16 cellular contexts compared by ENCODE assay signal in the genomic region with DNA sequence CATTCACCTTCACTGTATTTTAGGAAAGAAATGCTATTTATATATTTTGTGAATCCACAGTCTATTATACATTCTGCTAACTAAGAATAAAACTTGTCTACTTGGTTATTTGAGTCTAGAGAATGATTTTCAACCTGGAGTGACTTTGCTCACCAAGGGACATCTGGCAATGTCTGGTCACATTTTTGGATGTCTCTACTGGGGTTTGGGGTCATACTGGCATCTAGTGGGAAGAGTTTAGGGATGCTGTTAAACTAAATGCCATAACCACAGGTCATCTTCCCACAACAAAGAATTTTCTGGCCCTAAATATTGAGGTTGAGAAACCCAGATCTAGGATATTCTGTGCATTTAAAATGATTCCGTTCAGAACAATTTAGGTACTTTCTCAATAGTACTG. TPM values are rescaled to one million over a fixed set of nuclear protein-coding genes. Genes with fewer than 3 reads are reported as not detected.
A peak's percentile ranks its signal among the peaks of the same experiment; 100 is the strongest.
DNase-seq lines count a peak whose midpoint lies in the region; ATAC-seq and TF ChIP-seq lines count a peak whose summit lies in the region.
"Had no signal": no experiment of that assay in that cellular context is flagged by ENCODE, and none has a peak within 500 bp of the region (broad histone marks: within the 10 kb centered on the region; RNA-seq: fewer than 3 reads in every experiment).

No MANE protein-coding gene starts in this region.

- CTCF ChIA-PET in OCI-LY7 (lab: Charles Lee; ENCODE audit: unreplicated experiment): no interaction called here

- H3K4me3 Mint-ChIP-seq in GM23338: no peak overlapping the region
- H3K4me3 Mint-ChIP-seq: activated CD8-positive, alpha-beta T cell treated with anti-CD3 and anti-CD28 coated beads for 36 hours; stimulated activated effector memory CD8-positive, alpha-beta T cell treated with anti-CD3 and anti-CD28 coated beads, Interleukin-12 subunit alpha, Interleukin-12 subunit beta, amount 100 ng/mL, for 72 hours had no signal

- POLR2A ChIA-PET in OCI-LY7 (lab: Charles Lee): interaction anchor here (0.5 to 1.4 kb wide), 5 partner anchors 27 to 479 kb away, joined by 3 to 5 read pairs (median 3); no protein-coding TSS in a partner anchor

- no peak overlapping the region for H3K27ac Mint-ChIP-seq in GM23338
- H3K27ac Mint-ChIP-seq: activated CD8-positive, alpha-beta T cell treated with anti-CD3 and anti-CD28 coated beads for 36 hours; stimulated activated effector memory CD8-positive, alpha-beta T cell treated with anti-CD3 and anti-CD28 coated beads, Interleukin-12 subunit alpha, Interleukin-12 subunit beta, amount 100 ng/mL, for 72 hours had no signal

- TF ChIP-seq CTCF in AG10803 (conservative IDR thresholded peaks at IDR 0.05; ENCODE audit: low read length) (peak; percentile 42), GM23338 (conservative IDR thresholded peaks at IDR 0.05; ENCODE audit: low read depth in 2 of 2) (peak; percentile 27 to 46; a peak in 2 of 4 replicates), OCI-LY7 (conservative IDR thresholded peaks at IDR 0.05; ENCODE audit: low read length) (peak; percentile 45)

- H3K36me3 ChIP-seq in GM23338 (ENCODE audit: insufficient read depth): no peaks in the 10 kb centered on the region
- no peaks in the 10 kb centered on the region for H3K36me3 ChIP-seq in OCI-LY7 (ENCODE audit: insufficient read depth, low read length)
- H3K36me3 ChIP-seq: colonic mucosa, upper lobe of left lung had no signal

- H4K20me1 ChIP-seq in GM23338 (replicated peaks; ENCODE audit: insufficient read depth) (no peaks in the 10 kb centered on the region), OCI-LY7 (ENCODE audit: insufficient read depth, low read length) (no peaks in the 10 kb centered on the region)

- no peaks in the 10 kb centered on the region for H3K36me3 Mint-ChIP-seq in GM23338 (ENCODE audit: low read depth)
- H3K36me3 Mint-ChIP-seq: stimulated activated effector memory CD8-positive, alpha-beta T cell treated with anti-CD3 and anti-CD28 coated beads, Interleukin-12 subunit alpha, Interleukin-12 subunit beta, amount 100 ng/mL, for 72 hours had no signal

- no peak for ATAC-seq in GM23338
- ATAC-seq: activated CD8-positive, alpha-beta T cell treated with anti-CD3 and anti-CD28 coated beads for 36 hours; stimulated activated effector memory CD8-positive, alpha-beta T cell treated with anti-CD3 and anti-CD28 coated beads, Interleukin-12 subunit alpha, Interleukin-12 subunit beta, amount 100 ng/mL, for 72 hours had no signal

- no TSS peak for BruUV-seq in OCI-LY7 (replicated peaks; lab: Mats Ljungman, UMichigan)

- H3K9me3 Mint-ChIP-seq in GM23338: no peaks in the 10 kb centered on the region
- H3K9me3 Mint-ChIP-seq: activated CD8-positive, alpha-beta T cell treated with anti-CD3 and anti-CD28 coated beads for 36 hours; stimulated activated effector memory CD8-positive, alpha-beta T cell treated with anti-CD3 and anti-CD28 coated beads, Interleukin-12 subunit alpha, Interleukin-12 subunit beta, amount 100 ng/mL, for 72 hours had no signal

- DNase-seq in AG10803 (ENCODE audit: low read depth) (peak; percentile 49), GM23338 (ENCODE audit: low spot score) (no peak), OCI-LY7 (ENCODE audit: low spot score) (no peak), fibroblast of gingiva (ENCODE audit: low read depth) (peak; percentile 15), D341Med (ENCODE audit: low spot score) (no peak), DMS114 treated with DMSO at 0.1 percent for 48 hours (lab: John Stamatoyannopoulos, UW; ENCODE audit: unreplicated experiment) (no peak), GM19238 (ENCODE audit: insufficient read length, low spot score) (no peak), nucleus accumbens (lab: John Stamatoyannopoulos, UW) (no peak)
- DNase-seq: activated CD8-positive, alpha-beta T cell treated with anti-CD3 and anti-CD28 coated beads for 36 hours; anterior cingulate cortex; colonic mucosa; occipital lobe; upper lobe of left lung had no signal

- H3K4me2 ChIP-seq in GM23338 (no peak overlapping the region), OCI-LY7 (ENCODE audit: low read length) (no peak overlapping the region)

- H3K4me3 ChIP-seq in AG10803 (ENCODE audit: low read length): no peak overlapping the region
- no peak overlapping the region for H3K4me3 ChIP-seq in GM23338
- no peak overlapping the region for H3K4me3 ChIP-seq in OCI-LY7 (ENCODE audit: low read depth, low read length, poor library complexity, severe bottlenecking)
- H3K4me3 ChIP-seq: colonic mucosa, skin epidermis, upper lobe of left lung had no signal

- no peaks in the 10 kb centered on the region for H3K79me2 ChIP-seq in GM23338 (replicated peaks; ENCODE audit: insufficient read depth)
- no peaks in the 10 kb centered on the region for H3K79me2 ChIP-seq in OCI-LY7 (ENCODE audit: insufficient read depth, low read depth, low read length)

- intact Hi-C loops in OCI-LY7 (cut with micrococcal nuclease; ENCODE audit: unreplicated experiment): no loop called here

- H2AFZ ChIP-seq in GM23338 (peak overlapping the region; percentile 21; the same call in 1 of the 2 replicates), OCI-LY7 (ENCODE audit: low read length) (no peak overlapping the region; the same call in 1 of the 2 replicates)

- no peaks in the 10 kb centered on the region for H3K27me3 Mint-ChIP-seq in GM23338 (ENCODE audit: insufficient read depth, low read depth, poor library complexity)

- H3K27ac ChIP-seq in GM23338 (ENCODE audit: low read depth) (no peak overlapping the region), OCI-LY7 (ENCODE audit: low read depth, low read length, poor library complexity, severe bottlenecking) (no peak overlapping the region)
- H3K27ac ChIP-seq: colonic mucosa, skin epidermis, upper lobe of left lung had no signal

- H3K4me1 Mint-ChIP-seq in GM23338: no peaks in the 10 kb centered on the region
- H3K4me1 Mint-ChIP-seq: stimulated activated effector memory CD8-positive, alpha-beta T cell treated with anti-CD3 and anti-CD28 coated beads, Interleukin-12 subunit alpha, Interleukin-12 subunit beta, amount 100 ng/mL, for 72 hours had no signal

- H3F3A ChIP-seq in GM23338 (replicated peaks; ENCODE audit: low read depth): no peaks in the 10 kb centered on the region

- H3K4me1 ChIP-seq in GM23338 (ENCODE audit: insufficient read depth) (no peaks in the 10 kb centered on the region), OCI-LY7 (ENCODE audit: insufficient read depth, low read length, poor library complexity, severe bottlenecking) (peaks cover 12% of the 10 kb centered on the region)
- H3K4me1 ChIP-seq: colonic mucosa, upper lobe of left lung had no signal

- no peaks in the 10 kb centered on the region for H3K9me3 ChIP-seq in OCI-LY7 (ENCODE audit: low read length)
- H3K9me3 ChIP-seq: colonic mucosa, upper lobe of left lung had no signal

- no peaks in the 10 kb centered on the region for H3K9me2 ChIP-seq in GM23338 (ENCODE audit: insufficient read depth)
- H3K9me2 ChIP-seq in OCI-LY7 (ENCODE audit: insufficient read depth, low read length): no peaks in the 10 kb centered on the region

- H3K27me3 ChIP-seq in GM23338 (ENCODE audit: insufficient read depth): no peaks in the 10 kb centered on the region
- H3K27me3 ChIP-seq: colonic mucosa, upper lobe of left lung had no signal

TF ChIP-seq in GM23338, 12 proteins besides CTCF, POLR2A, EP300 and RAD21:
- TF ChIP-seq POLR2AphosphoS5 (IDR thresholded peaks at IDR 0.05; ENCODE audit: low read depth) (no peak), STAT1 (IDR thresholded peaks at IDR 0.05; ENCODE audit: unreplicated experiment) (no peak), EZH2phosphoT487 (IDR thresholded peaks at IDR 0.05; ENCODE audit: unreplicated experiment) (no peak), ZNF331 (CRISPR knock-in tag; IDR thresholded peaks at IDR 0.05; ENCODE audit: low read depth) (no peak), NANOG (IDR thresholded peaks at IDR 0.05; ENCODE audit: borderline replicate concordance) (no peak)

RNA-seq across cellular contexts. Expression of a gene that starts 26.0 kb away (rescaled TPM):
- not detected in 2 replicates for total RNA-seq in GM23338 (2014; rRNA removed; shearing (Covaris generic))
- polyA plus RNA-seq in GM23338 (2016; fragmentation: Nextera tagmentation; extraction: Ambion mirVana): not detected in 2 replicates
- total RNA-seq in OCI-LY7 (2014; rRNA removed; shearing (Covaris generic)): not detected in 2 replicates
- not detected in 2 replicates for total RNA-seq in OCI-LY7 (2022)
- total RNA-seq: activated CD8-positive, alpha-beta T cell treated with anti-CD3 and anti-CD28 coated beads for 36 hours had no signal
- polyA plus RNA-seq: BJ had no signal

Comparison
In these comparisons a context has a peak if more than half of its experiments do, and no peak if none do; other contexts are left out.
1. DNase-seq: peak in AG10803 (single experiment) and fibroblast of gingiva (single experiment); none in GM23338 (single experiment), OCI-LY7 (single experiment), D341Med (single experiment), DMS114 treated with DMSO at 0.1 percent for 48 hours (single experiment), GM19238 (single experiment) and nucleus accumbens (0 of 56).
2. Peak in every context shown above with its lines, with median percentiles within 50 percentile points of each other: CTCF ChIP-seq.